18 cellular contexts compared by ENCODE assay signal in the genomic region with DNA sequence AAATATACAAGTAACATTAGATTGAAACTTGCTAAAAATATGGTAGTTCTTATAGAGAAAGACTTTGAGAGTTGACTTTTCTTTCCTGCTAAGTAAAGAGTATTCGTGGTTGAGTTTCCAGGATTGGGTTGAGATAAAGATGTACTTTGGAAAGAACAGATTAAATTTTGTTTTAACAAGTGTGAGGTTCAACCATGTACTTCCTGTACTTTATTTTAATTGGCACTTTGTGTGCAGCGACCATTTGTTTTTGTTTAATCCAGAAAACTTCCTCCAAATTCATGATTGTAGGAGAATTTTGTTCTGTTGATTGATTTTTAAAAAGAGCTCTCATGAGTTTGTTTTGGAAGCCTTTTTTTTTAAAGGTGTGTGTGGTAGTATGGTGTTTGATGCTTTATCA. TPM values are rescaled to one million over a fixed set of nuclear protein-coding genes. Genes with fewer than 3 reads are reported as not detected.
A peak's percentile ranks its signal among the peaks of the same experiment; 100 is the strongest.
DNase-seq lines count a peak whose midpoint lies in the region; ATAC-seq, FAIRE-seq and TF ChIP-seq lines count a peak whose summit lies in the region.
"Had no signal": no experiment of that assay in that cellular context is flagged by ENCODE, and none has a peak within 500 bp of the region (broad histone marks: within the 10 kb centered on the region; RNA-seq: fewer than 3 reads in every experiment).

No MANE protein-coding gene starts in this region.

- H3K27ac ChIP-seq in CD8-positive, alpha-beta T cell (ENCODE audit: low read depth, low read length): no peak overlapping the region
- H3K27ac ChIP-seq in kidney (ENCODE audit: low read depth in 2 of 2, low read length in 2 of 2) (no peak overlapping the region), esophagus muscularis mucosa (replicated peaks in 1 of 4) (no peak overlapping the region)

- no peak for TF ChIP-seq EP300 in esophagus muscularis mucosa (IDR thresholded peaks at IDR 0.05)

- H3K9me3 Mint-ChIP-seq in CD8-positive, alpha-beta T cell: no peaks in the 10 kb centered on the region
- H3K9me3 Mint-ChIP-seq in chondrocyte (ENCODE audit: low read depth): no peaks in the 10 kb centered on the region
- peaks cover 2% of the 10 kb centered on the region for H3K9me3 Mint-ChIP-seq in activated CD8-positive, alpha-beta T cell treated with anti-CD3 and anti-CD28 coated beads for 36 hours
- H3K9me3 Mint-ChIP-seq: CD14-positive monocyte had no signal

- no peaks in the 10 kb centered on the region for H3K36me3 ChIP-seq in CD8-positive, alpha-beta T cell (ENCODE audit: insufficient read depth, low read length)
- H3K36me3 ChIP-seq in kidney (ENCODE audit: control insufficient read depth in 1 of 2, insufficient read depth in 2 of 2, low read length in 2 of 2): peaks cover 0 to 3% of the 10 kb centered on the region in 2 donors
- peaks cover 0 to 17% (median 0%) of the 10 kb centered on the region in 4 donors for H3K36me3 ChIP-seq in esophagus muscularis mucosa

- H3K4me3 ChIP-seq in CD8-positive, alpha-beta T cell (ENCODE audit: low read depth, low read length): no peak overlapping the region
- H3K4me3 ChIP-seq in kidney (ENCODE audit: low read length in 2 of 2): no peak overlapping the region
- H3K4me3 ChIP-seq in esophagus muscularis mucosa: no peak overlapping the region
- H3K4me3 ChIP-seq: MG63 had no signal

- no peaks in the 10 kb centered on the region for H3K27me3 Mint-ChIP-seq in CD8-positive, alpha-beta T cell (ENCODE audit: low read depth)
- no peaks in the 10 kb centered on the region for H3K27me3 Mint-ChIP-seq in chondrocyte (ENCODE audit: low read depth)
- no peaks in the 10 kb centered on the region for H3K27me3 Mint-ChIP-seq in activated CD8-positive, alpha-beta T cell treated with anti-CD3 and anti-CD28 coated beads for 36 hours

- H3K4me3 Mint-ChIP-seq in CD8-positive, alpha-beta T cell: no peak overlapping the region
- no peak overlapping the region for H3K4me3 Mint-ChIP-seq in chondrocyte (ENCODE audit: unreplicated experiment)
- no peak overlapping the region for H3K4me3 Mint-ChIP-seq in activated CD8-positive, alpha-beta T cell treated with anti-CD3 and anti-CD28 coated beads for 36 hours
- H3K4me3 Mint-ChIP-seq: CD14-positive monocyte had no signal

- no peak overlapping the region for H3K9ac ChIP-seq in kidney (ENCODE audit: low read length in 2 of 2)

- H3K4me1 Mint-ChIP-seq in CD8-positive, alpha-beta T cell (ENCODE audit: low read depth): peaks cover 45% of the 10 kb centered on the region
- peaks cover 26% of the 10 kb centered on the region for H3K4me1 Mint-ChIP-seq in chondrocyte (ENCODE audit: low read depth)
- H3K4me1 Mint-ChIP-seq in activated CD8-positive, alpha-beta T cell treated with anti-CD3 and anti-CD28 coated beads for 36 hours (ENCODE audit: low read depth): peaks cover 41% of the 10 kb centered on the region

- no peak for TF ChIP-seq POLR2A in esophagus muscularis mucosa (IDR thresholded peaks at IDR 0.05; ENCODE audit: low read depth)

- no peaks in the 10 kb centered on the region for H3K4me1 ChIP-seq in CD8-positive, alpha-beta T cell (ENCODE audit: insufficient read depth, low read length)
- H3K4me1 ChIP-seq in kidney (ENCODE audit: control insufficient read depth in 1 of 2, insufficient read depth in 1 of 2, low read depth in 1 of 2, low read length in 2 of 2) (no peaks in the 10 kb centered on the region), esophagus muscularis mucosa (peaks cover 0 to 4% (median 0%) of the 10 kb centered on the region in 4 donors)
- H3K4me1 ChIP-seq: Caco-2 had no signal

- FAIRE-seq in kidney (lab: Jason Lieb, UNC): peak; percentile 39
- FAIRE-seq: GM18507 had no signal

- intact Hi-C loops in CD8-positive, alpha-beta T cell (cut with DNase I, micrococcal nuclease): no loop called here
- intact Hi-C loops in kidney (cut with DNase I): no loop called here
- intact Hi-C loops in esophagus muscularis mucosa (cut with DNase I): no loop called here
- intact Hi-C loops in activated CD8-positive, alpha-beta T cell treated with anti-CD3 and anti-CD28 coated beads for 36 hours (cut with micrococcal nuclease): no loop called here

- peak overlapping the region; percentile 28 for H3K27ac Mint-ChIP-seq in CD8-positive, alpha-beta T cell
- H3K27ac Mint-ChIP-seq in chondrocyte (ENCODE audit: unreplicated experiment): peak overlapping the region; percentile 23
- no peak overlapping the region for H3K27ac Mint-ChIP-seq in activated CD8-positive, alpha-beta T cell treated with anti-CD3 and anti-CD28 coated beads for 36 hours

- 62% methylated on average over 2 of the region's 2 CpGs for WGBS in esophagus muscularis mucosa

- no peak for ATAC-seq in CD8-positive, alpha-beta T cell
- no peak for ATAC-seq in activated CD8-positive, alpha-beta T cell treated with anti-CD3 and anti-CD28 coated beads for 36 hours
- ATAC-seq: HCT116, PC-3 had no signal

- H3K27me3 ChIP-seq in CD8-positive, alpha-beta T cell (ENCODE audit: insufficient read depth, low read length): no peaks in the 10 kb centered on the region
- no peaks in the 10 kb centered on the region for H3K27me3 ChIP-seq in esophagus muscularis mucosa
- H3K27me3 ChIP-seq: MG63 had no signal

- no peak for TF ChIP-seq CTCF in CD8-positive, alpha-beta T cell (IDR thresholded peaks at IDR 0.05)
- no peak for TF ChIP-seq CTCF in chondrocyte (IDR thresholded peaks at IDR 0.05)
- no peak for TF ChIP-seq CTCF in kidney (IDR thresholded peaks at IDR 0.05; ENCODE audit: borderline replicate concordance, extremely low read depth, insufficient read depth)
- TF ChIP-seq CTCF in esophagus muscularis mucosa (IDR thresholded peaks at IDR 0.05): no peak
- TF ChIP-seq CTCF in activated CD8-positive, alpha-beta T cell treated with anti-CD3 and anti-CD28 coated beads for 36 hours (IDR thresholded peaks at IDR 0.05): no peak

- CTCF ChIA-PET in CD8-positive, alpha-beta T cell (lab: Charles Lee): no interaction called here
- CTCF ChIA-PET in activated CD8-positive, alpha-beta T cell treated with anti-CD3 and anti-CD28 coated beads for 36 hours (lab: Charles Lee): interaction anchor here (1.0 kb wide), 1 partner anchor 15 kb away, joined by 4 read pairs; no protein-coding TSS in a partner anchor

- in situ Hi-C loops in KBM-7 (cut with MboI; ENCODE audit: low pct_unique_long_range_greater_than_20kb, low sequenced_read_pairs): no loop called here

- H3K36me3 Mint-ChIP-seq in CD8-positive, alpha-beta T cell: peaks cover 57% of the 10 kb centered on the region
- no peaks in the 10 kb centered on the region for H3K36me3 Mint-ChIP-seq in chondrocyte (ENCODE audit: low read depth)
- H3K36me3 Mint-ChIP-seq in activated CD8-positive, alpha-beta T cell treated with anti-CD3 and anti-CD28 coated beads for 36 hours (ENCODE audit: low read depth): peaks cover 23% of the 10 kb centered on the region

- no peak for DNase-seq in CD8-positive, alpha-beta T cell
- DNase-seq in KBM-7: peak; percentile 9
- DNase-seq in chondrocyte (ENCODE audit: low spot score): no peak
- no peak for DNase-seq in kidney
- no peak for DNase-seq in esophagus muscularis mucosa (ENCODE audit: extremely low spot score)
- DNase-seq in SW480 (ENCODE audit: low spot score): no peak
- no peak for DNase-seq in activated CD8-positive, alpha-beta T cell treated with anti-CD3 and anti-CD28 coated beads for 36 hours
- DNase-seq: Caco-2, KG1, MG63, NCI-H1092 treated with DMSO at 0.1 percent for 48 hours, NCI-H1694, NCI-H446 treated with DMSO at 0.1 percent for 48 hours, NCI-H748 treated with DMSO at 0.1 percent for 48 hours, PC-3 had no signal

- POLR2A ChIA-PET in CD8-positive, alpha-beta T cell (lab: Charles Lee): interaction anchor here (0.6 to 1.3 kb wide), 3 partner anchors 15 to 47 kb away, joined by 3 to 6 read pairs (median 3); a partner anchor contains a TSS
- POLR2A ChIA-PET in activated CD8-positive, alpha-beta T cell treated with anti-CD3 and anti-CD28 coated beads for 36 hours (lab: Charles Lee): no interaction called here

- no peaks in the 10 kb centered on the region for H3K9me3 ChIP-seq in CD8-positive, alpha-beta T cell (ENCODE audit: low read length)
- H3K9me3 ChIP-seq in kidney (ENCODE audit: control insufficient read depth in 1 of 2, low read length in 2 of 2): no peaks in the 10 kb centered on the region
- H3K9me3 ChIP-seq in esophagus muscularis mucosa: no peaks in the 10 kb centered on the region
- H3K9me3 ChIP-seq: Caco-2, MG63 had no signal

RNA-seq across cellular contexts. Expression of a gene that starts 46.9 kb away (rescaled TPM):
- 10 to 100 TPM; 55.8 to 55.9 TPM for total RNA-seq in CD8-positive, alpha-beta T cell
- total RNA-seq in chondrocyte: 18.1 to 19.0 TPM (median 18.7 TPM) in 3 replicates
- total RNA-seq in kidney: 46.3 TPM
- polyA plus RNA-seq in kidney (ENCODE audit: insufficient read depth, low read depth, low replicate concordance): 8.2 TPM
- total RNA-seq in esophagus muscularis mucosa: 10 to 100 TPM; 26.2 to 30.4 (median 27.1) TPM
- 10 to 100 TPM; 30.9 to 32.9 TPM for total RNA-seq in activated CD8-positive, alpha-beta T cell treated with anti-CD3 and anti-CD28 coated beads for 36 hours
